Comparison of ENCODE assay signal across 18 cellular contexts in the genomic region with DNA sequence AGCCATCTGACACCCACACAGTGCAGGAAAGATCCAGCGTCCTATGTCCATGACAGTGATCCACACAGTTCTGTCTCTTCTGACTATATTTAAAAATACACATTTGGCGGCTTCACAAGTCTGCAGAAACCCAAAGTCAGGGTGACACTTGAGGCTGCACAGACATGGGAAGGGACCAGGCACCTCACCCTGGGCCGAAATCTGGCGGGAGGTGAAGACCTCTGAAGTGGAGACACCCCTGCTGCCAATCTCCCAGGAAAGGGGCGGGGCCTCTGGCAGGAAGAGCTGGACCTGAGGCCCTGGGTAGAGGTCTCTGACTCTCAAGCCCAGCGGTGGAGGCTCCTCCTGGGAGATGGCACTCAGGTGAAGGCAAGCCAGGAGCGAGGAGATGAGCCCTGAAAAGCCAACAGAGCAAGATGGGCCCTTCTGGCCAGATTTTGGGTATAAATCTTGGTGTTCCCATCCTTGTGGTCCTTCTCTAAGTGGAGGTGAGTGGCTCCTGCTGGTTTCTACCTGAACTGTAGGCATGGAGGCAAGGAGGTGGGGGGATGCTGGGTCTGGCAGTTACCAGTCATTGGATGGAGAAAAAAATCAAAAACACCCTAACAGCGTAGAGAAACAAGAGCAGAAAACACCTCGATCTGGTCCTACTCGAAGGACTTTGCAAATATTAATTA.
A peak's percentile ranks its signal among the peaks of the same experiment; 100 is the strongest.
DNase-seq lines count a peak whose midpoint lies in the region; ATAC-seq and TF ChIP-seq lines count a peak whose summit lies in the region.
"Had no signal": no experiment of that assay in that cellular context is flagged by ENCODE, and none has a peak within 500 bp of the region (broad histone marks: within the 10 kb centered on the region; RNA-seq: fewer than 3 reads in every experiment).

No MANE protein-coding gene starts in this region.

- TF ChIP-seq POLR2A in gastrocnemius medialis (IDR thresholded peaks at IDR 0.05): no peak

- no peaks in the 10 kb centered on the region for H3K27me3 Mint-ChIP-seq in CD8-positive, alpha-beta T cell (ENCODE audit: low read depth)
- peaks cover 4 to 20% (median 8%) of the 10 kb centered on the region in 3 donors for H3K27me3 Mint-ChIP-seq in immature natural killer cell (ENCODE audit: low read depth in 3 of 3)
- H3K27me3 Mint-ChIP-seq: activated CD8-positive, alpha-beta T cell treated with anti-CD3 and anti-CD28 coated beads for 36 hours; activated naive CD4-positive, alpha-beta T cell treated with anti-CD3 and anti-CD28 coated beads, Interleukin-2, amount 50 U/mL, for 24 hours; central memory CD8-positive, alpha-beta T cell had no signal

- ATAC-seq in CD8-positive, alpha-beta T cell: no peak
- ATAC-seq in gastrocnemius medialis (peak; percentile 38 to 39), GM21528 (IDR thresholded peaks at IDR 0.05; ENCODE audit: low FRiP score, unreplicated experiment) (no peak)
- ATAC-seq: activated CD8-positive, alpha-beta T cell treated with anti-CD3 and anti-CD28 coated beads for 36 hours; Panc1 had no signal

- no peak overlapping the region for H3K9ac ChIP-seq in smooth muscle cell (ENCODE audit: low read depth)

- no peaks in the 10 kb centered on the region for H3K27me3 ChIP-seq in CD8-positive, alpha-beta T cell (ENCODE audit: insufficient read depth, low read length)
- H3K27me3 ChIP-seq in gastrocnemius medialis: no peaks in the 10 kb centered on the region
- H3K27me3 ChIP-seq in smooth muscle cell (ENCODE audit: low read depth): no peaks in the 10 kb centered on the region

- no peaks in the 10 kb centered on the region for H3F3A ChIP-seq in smooth muscle cell (ENCODE audit: low read depth)

- H3K36me3 ChIP-seq in CD8-positive, alpha-beta T cell (ENCODE audit: insufficient read depth, low read length): peaks cover 39% of the 10 kb centered on the region
- H3K36me3 ChIP-seq in gastrocnemius medialis (peaks cover 0 to 44% of the 10 kb centered on the region in 2 donors), smooth muscle cell (ENCODE audit: low read depth) (no peaks in the 10 kb centered on the region)

- no peak overlapping the region for H3K4me2 ChIP-seq in smooth muscle cell

- H3K9me3 Mint-ChIP-seq in CD8-positive, alpha-beta T cell: peaks cover 8% of the 10 kb centered on the region
- peaks cover 0 to 8% (median 3%) of the 10 kb centered on the region in 6 donors for H3K9me3 Mint-ChIP-seq in immature natural killer cell
- H3K9me3 Mint-ChIP-seq: activated naive CD4-positive, alpha-beta T cell treated with anti-CD3 and anti-CD28 coated beads, Interleukin-2, amount 50 U/mL, for 24 hours; HFFc6 had no signal

- 97% methylated on average over 10 of the region's 10 CpGs for WGBS in smooth muscle cell (ENCODE audit: low lambda C conversion rate)

- H3K9me3 ChIP-seq in CD8-positive, alpha-beta T cell (ENCODE audit: low read length): peaks cover 10% of the 10 kb centered on the region
- no peaks in the 10 kb centered on the region for H3K9me3 ChIP-seq in gastrocnemius medialis
- no peaks in the 10 kb centered on the region for H3K9me3 ChIP-seq in smooth muscle cell (replicated peaks; ENCODE audit: low read depth)

- in situ Hi-C loops in gastrocnemius medialis (cut with MboI; ENCODE audit: low sequenced_read_pairs in 4 of 4): no loop called here

- H3K4me3 Mint-ChIP-seq in CD8-positive, alpha-beta T cell: no peak overlapping the region
- H3K4me3 Mint-ChIP-seq in immature natural killer cell: no peak overlapping the region
- H3K4me3 Mint-ChIP-seq: activated CD8-positive, alpha-beta T cell treated with anti-CD3 and anti-CD28 coated beads for 36 hours; activated naive CD4-positive, alpha-beta T cell treated with anti-CD3 and anti-CD28 coated beads, Interleukin-2, amount 50 U/mL, for 24 hours; central memory CD8-positive, alpha-beta T cell; HFFc6 had no signal

- TF ChIP-seq CTCF in CD8-positive, alpha-beta T cell (IDR thresholded peaks at IDR 0.05): no peak
- TF ChIP-seq CTCF in gastrocnemius medialis (IDR thresholded peaks at IDR 0.05 in 4 of 5, conservative IDR thresholded peaks at IDR 0.05 in 1 of 5) (no peak), smooth muscle cell (IDR thresholded peaks at IDR 0.05; ENCODE audit: borderline replicate concordance, insufficient read depth, poor library complexity, severe bottlenecking) (no peak)

- no peak overlapping the region for H3K27ac ChIP-seq in CD8-positive, alpha-beta T cell (ENCODE audit: low read depth, low read length)
- peak overlapping the region; percentile 67 for H3K27ac ChIP-seq in angular gyrus (ENCODE audit: low read depth, low read length)
- H3K27ac ChIP-seq in gastrocnemius medialis: peak overlapping the region; percentile 71 to 93 (median 86)
- H3K27ac ChIP-seq in smooth muscle cell (ENCODE audit: low read depth): no peak overlapping the region

- H2AFZ ChIP-seq in smooth muscle cell (ENCODE audit: low read depth): no peak overlapping the region

- intact Hi-C loops in CD8-positive, alpha-beta T cell (cut with DNase I, micrococcal nuclease): no loop called here
- intact Hi-C loops in gastrocnemius medialis (cut with DNase I; ENCODE audit: low total_unique reads): no loop called here

- no peak for DNase-seq in CD8-positive, alpha-beta T cell
- DNase-seq in immature natural killer cell (no peak), gastrocnemius medialis (peak; percentile 36 to 55), T-helper 2 cell (no peak), smooth muscle cell (lab: John Stamatoyannopoulos, UW; ENCODE audit: unreplicated experiment) (no peak), NCI-H526 (lab: John Stamatoyannopoulos, UW) (no peak)
- DNase-seq: activated CD8-positive, alpha-beta T cell treated with anti-CD3 and anti-CD28 coated beads for 36 hours; DMS53; HFFc6; Karpas-422; NCI-H510A treated with DMSO at 0.1 percent for 48 hours; T-helper 9 cell; trophoblast cell had no signal

- H3K4me1 Mint-ChIP-seq in CD8-positive, alpha-beta T cell (ENCODE audit: low read depth): peaks cover 18% of the 10 kb centered on the region
- H3K4me1 Mint-ChIP-seq in immature natural killer cell: peaks cover 38 to 46% of the 10 kb centered on the region in 2 donors

- POLR2A ChIA-PET in CD8-positive, alpha-beta T cell (lab: Charles Lee): no interaction called here

- peak overlapping the region; percentile 13 for H3K27ac Mint-ChIP-seq in CD8-positive, alpha-beta T cell
- H3K27ac Mint-ChIP-seq in immature natural killer cell: peak overlapping the region in 5 of 6 donors; percentile 35 to 84 (median 62)
- H3K27ac Mint-ChIP-seq: activated CD8-positive, alpha-beta T cell treated with anti-CD3 and anti-CD28 coated beads for 36 hours; activated naive CD4-positive, alpha-beta T cell treated with anti-CD3 and anti-CD28 coated beads, Interleukin-2, amount 50 U/mL, for 24 hours; HFFc6 had no signal

- CTCF ChIA-PET in CD8-positive, alpha-beta T cell (lab: Charles Lee): no interaction called here

- H3K36me3 Mint-ChIP-seq in CD8-positive, alpha-beta T cell: peaks cover 74% of the 10 kb centered on the region
- H3K36me3 Mint-ChIP-seq in immature natural killer cell: peaks cover 34 to 58% (median 37%) of the 10 kb centered on the region in 3 donors

- no peaks in the 10 kb centered on the region for H4K20me1 ChIP-seq in smooth muscle cell (ENCODE audit: low read depth)

- H3K79me2 ChIP-seq in smooth muscle cell (ENCODE audit: low read depth): no peaks in the 10 kb centered on the region

- H3K4me3 ChIP-seq in CD8-positive, alpha-beta T cell (ENCODE audit: low read depth, low read length): no peak overlapping the region
- H3K4me3 ChIP-seq in gastrocnemius medialis (no peak overlapping the region), smooth muscle cell (no peak overlapping the region)

- peaks cover 12% of the 10 kb centered on the region for H3K4me1 ChIP-seq in CD8-positive, alpha-beta T cell (ENCODE audit: insufficient read depth, low read length)
- peaks cover 16 to 27% of the 10 kb centered on the region in 2 donors for H3K4me1 ChIP-seq in gastrocnemius medialis
- H3K4me1 ChIP-seq in smooth muscle cell (ENCODE audit: low read depth): no peaks in the 10 kb centered on the region

Comparison
In these comparisons a context has a peak if more than half of its experiments do, and no peak if none do; other contexts are left out.
1. ATAC-seq: peak in gastrocnemius medialis (2 of 2); none in CD8-positive, alpha-beta T cell (single experiment) and GM21528 (single experiment).
2. DNase-seq: peak in gastrocnemius medialis (2 of 2); none in CD8-positive, alpha-beta T cell (0 of 7), immature natural killer cell (0 of 3), T-helper 2 cell (0 of 5), smooth muscle cell (single experiment) and NCI-H526 (0 of 2).
3. H3K27ac ChIP-seq: peak in angular gyrus (single experiment) and gastrocnemius medialis (4 of 4); none in CD8-positive, alpha-beta T cell (single experiment) and smooth muscle cell (single experiment).